22 cellular contexts compared by ENCODE assay signal in the genomic region with DNA sequence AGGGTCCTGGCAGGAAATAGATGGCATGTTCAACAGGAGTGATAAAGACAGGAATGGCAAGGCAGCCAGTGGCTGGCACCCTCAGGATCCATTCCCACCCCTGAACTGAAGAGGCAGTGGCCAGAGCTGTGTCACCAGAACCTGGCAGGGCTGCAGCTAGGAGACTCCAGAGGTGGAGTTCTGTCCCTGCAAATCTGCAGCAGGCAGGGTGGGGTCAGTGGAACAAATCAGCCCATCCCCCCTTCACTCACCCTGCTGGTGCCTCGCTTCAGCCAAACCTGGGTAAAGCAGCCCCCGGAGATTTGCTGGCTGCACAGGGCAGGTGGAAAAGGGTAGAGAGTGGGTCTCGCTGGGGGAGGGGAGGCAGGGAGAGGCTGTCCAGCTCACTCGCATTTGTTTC. TPM values are rescaled to one million over a fixed set of nuclear protein-coding genes. Genes with fewer than 3 reads are reported as not detected.
DNase-seq lines count a peak whose midpoint lies in the region; ATAC-seq and TF ChIP-seq lines count a peak whose summit lies in the region.
"Had no signal": no experiment of that assay in that cellular context is flagged by ENCODE, and none has a peak within 500 bp of the region (broad histone marks: within the 10 kb centered on the region; RNA-seq: fewer than 3 reads in every experiment).

No MANE protein-coding gene starts in this region.

- H3K27ac ChIP-seq in BLaER1: no peak overlapping the region
- peak overlapping the region; percentile 42 for H3K27ac ChIP-seq in naive thymus-derived CD4-positive, alpha-beta T cell (ENCODE audit: low read depth, low read length)
- no peak overlapping the region for H3K27ac ChIP-seq in trophoblast cell (ENCODE audit: low read depth, low read length)
- H3K27ac ChIP-seq: hepatocyte had no signal

- peaks cover 65% of the 10 kb centered on the region for H3K36me3 ChIP-seq in BLaER1
- H3K36me3 ChIP-seq in naive thymus-derived CD4-positive, alpha-beta T cell (ENCODE audit: control insufficient read depth in 2 of 3, insufficient read depth in 3 of 3, low read length in 3 of 3): peaks cover 5 to 15% (median 11%) of the 10 kb centered on the region in 3 experiments
- H3K36me3 ChIP-seq in trophoblast cell (ENCODE audit: control insufficient read depth in 1 of 2, insufficient read depth in 2 of 2, low read length in 2 of 2): no peaks in the 10 kb centered on the region

- H2BK12ac ChIP-seq in trophoblast cell (ENCODE audit: low read length): no peak overlapping the region

- H3K4me1 ChIP-seq in BLaER1: peaks cover 73% of the 10 kb centered on the region
- peaks cover 67 to 76% of the 10 kb centered on the region in 2 donors for H3K4me1 ChIP-seq in naive thymus-derived CD4-positive, alpha-beta T cell (ENCODE audit: control insufficient read depth in 2 of 2, insufficient read depth in 2 of 2, low read length in 2 of 2)
- no peaks in the 10 kb centered on the region for H3K4me1 ChIP-seq in trophoblast cell (ENCODE audit: control insufficient read depth in 1 of 2, insufficient read depth in 2 of 2, low read length in 2 of 2)

- H3K27me3 Mint-ChIP-seq in activated CD4-positive, alpha-beta memory T cell treated with anti-CD3 and anti-CD28 coated beads, Interleukin-2, amount 10 ng/mL, durations not matched to agents 7 days and 5 days: no peaks in the 10 kb centered on the region
- no peaks in the 10 kb centered on the region for H3K27me3 Mint-ChIP-seq in naive thymus-derived CD4-positive, alpha-beta T cell
- H3K27me3 Mint-ChIP-seq: activated naive CD4-positive, alpha-beta T cell treated with anti-CD3 and anti-CD28 coated beads, Interleukin-2, amount 10 ng/mL, durations not matched to agents 7 days and 5 days had no signal

- no peak overlapping the region for H2BK5ac ChIP-seq in trophoblast cell (ENCODE audit: low read depth, low read length, poor library complexity)

- peaks cover 69% of the 10 kb centered on the region for H4K20me1 ChIP-seq in BLaER1

- peaks cover 3% of the 10 kb centered on the region for H3K9me3 Mint-ChIP-seq in activated CD4-positive, alpha-beta memory T cell treated with anti-CD3 and anti-CD28 coated beads, Interleukin-2, amount 10 ng/mL, durations not matched to agents 7 days and 5 days
- H3K9me3 Mint-ChIP-seq in naive thymus-derived CD4-positive, alpha-beta T cell: peaks cover 0 to 6% (median 5%) of the 10 kb centered on the region in 11 donors
- H3K9me3 Mint-ChIP-seq: type B pancreatic cell had no signal

- intact Hi-C loops in naive thymus-derived CD4-positive, alpha-beta T cell (cut with micrococcal nuclease): loop anchor here in 1 of 2 donors (10.0 kb wide), 1 partner anchor 378 kb away; the partner anchor contains the start of gene GIGYF2

- no peak overlapping the region for H4K91ac ChIP-seq in trophoblast cell (ENCODE audit: low read depth, low read length)

- no peak overlapping the region for H3K18ac ChIP-seq in trophoblast cell (ENCODE audit: low read length)

- peaks cover 20% of the 10 kb centered on the region for H3K9me3 ChIP-seq in BLaER1
- no peaks in the 10 kb centered on the region for H3K9me3 ChIP-seq in naive thymus-derived CD4-positive, alpha-beta T cell (ENCODE audit: control insufficient read depth in 2 of 3, low read length in 3 of 3)
- no peaks in the 10 kb centered on the region for H3K9me3 ChIP-seq in trophoblast cell (ENCODE audit: insufficient read depth, low read depth, low read length)

- H4K12ac ChIP-seq in trophoblast cell (ENCODE audit: low read depth, low read length): no peak overlapping the region

- H2AK5ac ChIP-seq in trophoblast cell (ENCODE audit: low read length): no peak overlapping the region

- no peak for ATAC-seq in naive thymus-derived CD4-positive, alpha-beta T cell
- no peak for ATAC-seq in HG02610 (IDR thresholded peaks at IDR 0.05; ENCODE audit: unreplicated experiment)

- CTCF ChIA-PET in activated CD4-positive, alpha-beta memory T cell treated with anti-CD3 and anti-CD28 coated beads, Interleukin-2, amount 10 ng/mL, durations not matched to agents 7 days and 5 days (lab: Charles Lee): no interaction called here
- CTCF ChIA-PET in naive thymus-derived CD4-positive, alpha-beta T cell (lab: Charles Lee): no interaction called here

- POLR2A ChIA-PET in activated CD4-positive, alpha-beta memory T cell treated with anti-CD3 and anti-CD28 coated beads, Interleukin-2, amount 10 ng/mL, durations not matched to agents 7 days and 5 days (lab: Charles Lee): interaction anchor here (1.2 to 15.5 kb wide), 2 partner anchors 9 to 10 kb away, joined by 5 to 335 read pairs; partner anchors contain the start of gene INPP5D
- POLR2A ChIA-PET in naive thymus-derived CD4-positive, alpha-beta T cell (lab: Charles Lee): interaction anchor here (0.6 to 1.8 kb wide), 3 partner anchors 9 to 18 kb away, joined by 3 to 6 read pairs (median 6); partner anchors contain the start of gene INPP5D

- H3K9ac ChIP-seq in BLaER1: no peak overlapping the region
- H3K9ac ChIP-seq in trophoblast cell (ENCODE audit: low read length): no peak overlapping the region

- no peaks in the 10 kb centered on the region for H3K79me2 ChIP-seq in trophoblast cell (ENCODE audit: control insufficient read depth, insufficient read depth, low read length, poor library complexity)
- H3K79me2 ChIP-seq: hepatocyte had no signal

- H3K4me2 ChIP-seq in BLaER1 (peak overlapping the region; percentile 36), trophoblast cell (ENCODE audit: low read length) (no peak overlapping the region)
- H3K4me2 ChIP-seq: hepatocyte had no signal

- no peak overlapping the region for H3K23ac ChIP-seq in trophoblast cell (ENCODE audit: low read length)

- H3K4me3 ChIP-seq in BLaER1: no peak overlapping the region
- H3K4me3 ChIP-seq in GM12864 (ENCODE audit: low read depth, low read length): peak overlapping the region; percentile 0; the same call in 1 of the 2 replicates
- H3K4me3 ChIP-seq in naive thymus-derived CD4-positive, alpha-beta T cell (ENCODE audit: low read length): no peak overlapping the region
- no peak overlapping the region for H3K4me3 ChIP-seq in trophoblast cell (ENCODE audit: low read depth, low read length)
- H3K4me3 ChIP-seq: hepatocyte had no signal

- WGBS in trophoblast cell (ENCODE audit: extremely low coverage, insufficient coverage, insufficient read length): no CpG with 5 or more reads among the region's 4 CpGs

- TF ChIP-seq CTCF in GM12864 (IDR thresholded peaks at IDR 0.05; ENCODE audit: low read depth, low read length, missing control alignments): no peak

- peaks cover 43% of the 10 kb centered on the region for H3K4me1 Mint-ChIP-seq in activated CD4-positive, alpha-beta memory T cell treated with anti-CD3 and anti-CD28 coated beads, Interleukin-2, amount 10 ng/mL, durations not matched to agents 7 days and 5 days
- peaks cover 23 to 37% (median 34%) of the 10 kb centered on the region in 7 donors for H3K4me1 Mint-ChIP-seq in naive thymus-derived CD4-positive, alpha-beta T cell

- no peaks in the 10 kb centered on the region for H3K79me1 ChIP-seq in trophoblast cell (ENCODE audit: low read length)

- H2BK120ac ChIP-seq in trophoblast cell (ENCODE audit: insufficient read depth, low read length, poor library complexity): no peak overlapping the region

- peaks cover 38% of the 10 kb centered on the region for H3K36me3 Mint-ChIP-seq in activated CD4-positive, alpha-beta memory T cell treated with anti-CD3 and anti-CD28 coated beads, Interleukin-2, amount 10 ng/mL, durations not matched to agents 7 days and 5 days (ENCODE audit: low read depth)
- peaks cover 8 to 46% (median 32%) of the 10 kb centered on the region in 5 donors for H3K36me3 Mint-ChIP-seq in naive thymus-derived CD4-positive, alpha-beta T cell
- H3K36me3 Mint-ChIP-seq: type B pancreatic cell had no signal

- no peak overlapping the region for H4K8ac ChIP-seq in trophoblast cell (ENCODE audit: low read depth, low read length)

- H2AFZ ChIP-seq in trophoblast cell (ENCODE audit: insufficient read depth, low read length, poor library complexity): no peak overlapping the region
- H2AFZ ChIP-seq: hepatocyte had no signal

- H3K4me3 Mint-ChIP-seq in activated CD4-positive, alpha-beta memory T cell treated with anti-CD3 and anti-CD28 coated beads, Interleukin-2, amount 10 ng/mL, durations not matched to agents 7 days and 5 days: no peak overlapping the region
- peak overlapping the region in 3 of 10 donors; percentile 4 to 29 (median 8) for H3K4me3 Mint-ChIP-seq in naive thymus-derived CD4-positive, alpha-beta T cell
- H3K4me3 Mint-ChIP-seq: activated naive CD4-positive, alpha-beta T cell treated with anti-CD3 and anti-CD28 coated beads, Interleukin-2, amount 10 ng/mL, durations not matched to agents 7 days and 5 days; type B pancreatic cell had no signal

- no peak overlapping the region for H3K14ac ChIP-seq in trophoblast cell (ENCODE audit: low read length)

- H3K27me3 ChIP-seq in BLaER1: no peaks in the 10 kb centered on the region
- H3K27me3 ChIP-seq in naive thymus-derived CD4-positive, alpha-beta T cell (ENCODE audit: control insufficient read depth in 2 of 2, insufficient read depth in 2 of 2, low read length in 2 of 2): no peaks in the 10 kb centered on the region
- no peaks in the 10 kb centered on the region for H3K27me3 ChIP-seq in trophoblast cell (ENCODE audit: insufficient read depth, low read length)

- no peak overlapping the region for H3K27ac Mint-ChIP-seq in activated CD4-positive, alpha-beta memory T cell treated with anti-CD3 and anti-CD28 coated beads, Interleukin-2, amount 10 ng/mL, durations not matched to agents 7 days and 5 days
- peak overlapping the region in 4 of 9 donors; percentile 65 to 82 (median 76) for H3K27ac Mint-ChIP-seq in naive thymus-derived CD4-positive, alpha-beta T cell
- H3K27ac Mint-ChIP-seq: type B pancreatic cell had no signal

- H3K4ac ChIP-seq in trophoblast cell (ENCODE audit: low read depth, low read length): no peak overlapping the region

- DNase-seq in GM12864 (ENCODE audit: low read depth) (no peak), NCI-H2196 treated with DMSO at 0.1 percent for 48 hours (lab: John Stamatoyannopoulos, UW; ENCODE audit: unreplicated experiment) (no peak), trophoblast cell (no peak), AG08396 (ENCODE audit: low spot score) (no peak)
- peak; percentile 3 for DNase-seq in activated CD4-positive, alpha-beta memory T cell treated with anti-CD3 and anti-CD28 coated beads, Interleukin-2, amount 10 ng/mL, durations not matched to agents 7 days and 5 days
- no peak for DNase-seq in naive thymus-derived CD4-positive, alpha-beta T cell
- DNase-seq: activated naive CD4-positive, alpha-beta T cell treated with anti-CD3 and anti-CD28 coated beads, Interleukin-2, amount 10 ng/mL, durations not matched to agents 7 days and 5 days; Kasumi-1; NCI-H1092 treated with DMSO at 0.1 percent for 48 hours; NCI-H2081 treated with DMSO at 0.1 percent for 48 hours; NCI-H526; stimulated activated naive CD4-positive, alpha-beta T cell; T-helper 9 cell had no signal

RNA-seq across cellular contexts. Expression of gene INPP5D, which starts 12.7 kb away (rescaled TPM):
- 100 to 1,000 TPM; 157 to 163 TPM for total RNA-seq in activated CD4-positive, alpha-beta memory T cell treated with anti-CD3 and anti-CD28 coated beads, Interleukin-2, amount 10 ng/mL, durations not matched to agents 7 days and 5 days
- total RNA-seq in naive thymus-derived CD4-positive, alpha-beta T cell: 100 to 1,000 TPM; 106 to 232 (median 126) TPM
- polyA plus RNA-seq in naive thymus-derived CD4-positive, alpha-beta T cell: 100 to 1,000 TPM in 1 of 2 donors, 10 to 100 TPM in 1; 41.0 to 122 TPM
- 6.1 and 6.2 TPM in 2 replicates for polyA plus RNA-seq in trophoblast cell (2013)

RNA-seq across cellular contexts. Expression of gene NEU2, which starts 40.4 kb away (rescaled TPM):
- total RNA-seq in activated CD4-positive, alpha-beta memory T cell treated with anti-CD3 and anti-CD28 coated beads, Interleukin-2, amount 10 ng/mL, durations not matched to agents 7 days and 5 days: not detected
- not detected for total RNA-seq in naive thymus-derived CD4-positive, alpha-beta T cell
- polyA plus RNA-seq in naive thymus-derived CD4-positive, alpha-beta T cell: not detected
- 0.04 TPM in 1 of 2 replicates, not detected in the other for polyA plus RNA-seq in trophoblast cell (2013)
- total RNA-seq: fibroblast of villous mesenchyme, hepatocyte, kidney epithelial cell, mesenteric fat pad, renal cortical epithelial cell had no signal
- polyA plus RNA-seq: AG04450, hepatocyte had no signal

RNA-seq across cellular contexts. Expression of gene NGEF, which starts 59.8 kb away (rescaled TPM):
- under 1 TPM; 0.48 to 0.58 TPM for total RNA-seq in activated CD4-positive, alpha-beta memory T cell treated with anti-CD3 and anti-CD28 coated beads, Interleukin-2, amount 10 ng/mL, durations not matched to agents 7 days and 5 days
- total RNA-seq in naive thymus-derived CD4-positive, alpha-beta T cell: not detected
- polyA plus RNA-seq in naive thymus-derived CD4-positive, alpha-beta T cell: not detected
- polyA plus RNA-seq in trophoblast cell (2013): 0.21 and 0.26 TPM in 2 replicates
